ENCODE assay signal across 8 cellular contexts in the genomic region with DNA sequence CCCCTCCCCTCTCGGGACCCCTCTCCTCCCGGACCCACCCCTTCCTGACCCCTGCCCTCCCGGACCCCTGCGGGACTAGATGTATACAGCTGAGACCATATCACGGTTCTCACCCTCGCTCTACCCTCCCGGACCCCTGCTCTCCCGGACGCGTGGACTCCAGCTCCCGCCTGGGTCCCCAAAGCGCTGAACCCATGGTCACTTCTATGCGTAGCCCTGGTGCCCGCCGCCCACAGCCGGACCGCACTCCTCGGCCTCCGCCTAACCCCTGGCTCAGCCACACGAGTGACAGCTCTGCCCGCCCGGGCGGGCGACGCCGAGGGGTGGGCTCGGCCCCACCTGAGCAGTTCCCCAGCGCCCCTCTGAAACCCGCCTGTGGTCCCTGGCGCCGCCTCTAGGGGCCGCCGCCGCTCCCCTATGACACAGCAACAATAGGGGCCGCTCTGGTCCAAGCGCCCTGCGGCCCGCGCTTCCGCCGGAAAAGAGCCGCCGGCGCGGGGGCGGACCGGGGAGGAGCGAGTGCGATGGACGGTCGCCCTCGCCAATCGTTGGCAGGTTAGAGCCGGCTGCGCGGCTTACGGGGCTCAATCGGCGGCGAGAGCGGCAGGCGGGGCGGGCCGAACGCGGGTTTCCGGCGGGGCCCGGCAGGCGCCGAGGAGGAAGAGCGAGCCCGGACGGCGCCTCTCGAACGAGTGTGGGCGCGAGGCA. TPM values are rescaled to one million over a fixed set of nuclear protein-coding genes. Genes with fewer than 3 reads are reported as not detected.
DNase-seq lines count a peak whose midpoint lies in the region; ATAC-seq lines count a peak whose summit lies in the region.

A gene with protein sequence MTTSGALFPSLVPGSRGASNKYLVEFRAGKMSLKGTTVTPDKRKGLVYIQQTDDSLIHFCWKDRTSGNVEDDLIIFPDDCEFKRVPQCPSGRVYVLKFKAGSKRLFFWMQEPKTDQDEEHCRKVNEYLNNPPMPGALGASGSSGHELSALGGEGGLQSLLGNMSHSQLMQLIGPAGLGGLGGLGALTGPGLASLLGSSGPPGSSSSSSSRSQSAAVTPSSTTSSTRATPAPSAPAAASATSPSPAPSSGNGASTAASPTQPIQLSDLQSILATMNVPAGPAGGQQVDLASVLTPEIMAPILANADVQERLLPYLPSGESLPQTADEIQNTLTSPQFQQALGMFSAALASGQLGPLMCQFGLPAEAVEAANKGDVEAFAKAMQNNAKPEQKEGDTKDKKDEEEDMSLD (plus strand): TSS at position 657 of the 708 bp plus-strand sequence. CDS start 572 bp downstream, outside the sequence.

- H3K27me3 Mint-ChIP-seq in IgD-negative memory B cell: no peaks in the 10 kb centered on the region

- H3K27ac Mint-ChIP-seq in IgD-negative memory B cell: peak within 1 kb of the TSS; percentile 93 to 97 (median 95)

- H3K9me3 Mint-ChIP-seq in IgD-negative memory B cell: no peaks in the 10 kb centered on the region

- H3K4me1 Mint-ChIP-seq in IgD-negative memory B cell: peaks cover 6 to 20% (median 15%) of the 10 kb centered on the region in 3 donors

- H3K36me3 Mint-ChIP-seq in IgD-negative memory B cell: no peaks in the 10 kb centered on the region

- peak within 1 kb of the TSS; percentile 88 to 98 (median 98) for H3K4me3 Mint-ChIP-seq in IgD-negative memory B cell

- peak within 1 kb of the TSS; percentile 83 for H3K27ac ChIP-seq in epithelial cell of prostate

- DNase-seq in DMS153 (lab: John Stamatoyannopoulos, UW) (peak; percentile 91), OCI-M1 (lab: John Stamatoyannopoulos, UW) (peak; percentile 98), activated T-cell treated with anti-CD3 and anti-CD28 coated beads for 4 hours (peak; percentile 94), epithelial cell of prostate (ENCODE audit: low read depth, low spot score) (peak; percentile 79), mucosa of gallbladder (ENCODE audit: low spot score) (peak; percentile 97)
- peak; percentile 88 to 90 for DNase-seq in stimulated activated CD8-positive, alpha-beta memory T cell treated with anti-CD3 and anti-CD28 coated beads, Interleukin-4, amount 100 ng/mL, for 4 hours (ENCODE audit: low read depth in 2 of 2, low spot score in 1 of 2)

- peak; percentile 82 for ATAC-seq in GM21528 (IDR thresholded peaks at IDR 0.05; ENCODE audit: low FRiP score, unreplicated experiment)

RNA-seq across cellular contexts. Expression of the gene that starts here (rescaled TPM):
- polyA plus RNA-seq in IgD-negative memory B cell: 149 TPM
- total RNA-seq in mucosa of gallbladder: 78.8 TPM

Comparison
In these comparisons a context has a peak if more than half of its experiments do, and no peak if none do; other contexts are left out.
1. Peak in every context shown above with its lines: DNase-seq, ATAC-seq and H3K27ac ChIP-seq.